19 cellular contexts compared by ENCODE assay signal in genomic region chr2:105785095-105785847, GRCh38. TPM values are rescaled to one million over a fixed set of nuclear protein-coding genes. Genes with fewer than 3 reads are reported as not detected.
A peak's percentile ranks its signal among the peaks of the same experiment; 100 is the strongest.
DNase-seq lines count a peak whose midpoint lies in the region; ATAC-seq, FAIRE-seq and TF ChIP-seq lines count a peak whose summit lies in the region.
"Had no signal": no experiment of that assay in that cellular context is flagged by ENCODE, and none has a peak within 500 bp of the region (broad histone marks: within the 10 kb centered on the region; RNA-seq: fewer than 3 reads in every experiment).

No MANE protein-coding gene starts in this region.

- no peak overlapping the region for H2AFZ ChIP-seq in HepG2 (ENCODE audit: low read length)
- H2AFZ ChIP-seq: neural progenitor cell had no signal

- H3K4me2 ChIP-seq in HepG2 (ENCODE audit: low read depth, low read length): no peak overlapping the region
- H3K4me2 ChIP-seq: neural progenitor cell, smooth muscle cell had no signal

- H3K9me3 ChIP-seq in HepG2 (ENCODE audit: low read length): no peaks in the 10 kb centered on the region
- no peaks in the 10 kb centered on the region for H3K9me3 ChIP-seq in right lobe of liver
- H3K9me3 ChIP-seq in vagina: no peaks in the 10 kb centered on the region

- H3K36me3 Mint-ChIP-seq in activated naive CD8-positive, alpha-beta T cell treated with anti-CD3 and anti-CD28 coated beads for 36 hours: peaks cover 38% of the 10 kb centered on the region

- DNase-seq in HepG2 (ENCODE audit: low spot score) (no peak), right lobe of liver (no peak), NCI-H2029 (lab: John Stamatoyannopoulos, UW) (peak; percentile 61), UCSD-AML1 (lab: John Stamatoyannopoulos, UW; ENCODE audit: unreplicated experiment) (no peak), vagina (ENCODE audit: extremely low spot score in 2 of 2) (no peak)
- DNase-seq in activated naive CD8-positive, alpha-beta T cell treated with anti-CD3 and anti-CD28 coated beads for 36 hours: no peak
- no peak for DNase-seq in stimulated activated CD4-positive, alpha-beta T cell treated with anti-CD3 and anti-CD28 coated beads, Interleukin-4, amount 100 ng/mL, for 4 hours
- DNase-seq: activated naive CD4-positive, alpha-beta T cell treated with Interleukin-2 at 50 U/mL for 16 hours; Calu3; GOT3; NCI-H1092 treated with DMSO at 0.1 percent for 48 hours; NCI-H774; OCI-M1; SIG-M5; stimulated activated CD4-positive, alpha-beta T cell treated with anti-CD3 and anti-CD28 coated beads, Interleukin-4, amount 100 ng/mL, for 1 hour; T-helper 1 cell had no signal

- H3K9ac ChIP-seq in HepG2 (ENCODE audit: insufficient read depth, low read depth, low read length): no peak overlapping the region
- H3K9ac ChIP-seq: neural progenitor cell had no signal

- H3K4me3 Mint-ChIP-seq in activated naive CD8-positive, alpha-beta T cell treated with anti-CD3 and anti-CD28 coated beads for 36 hours: no peak overlapping the region
- H3K4me3 Mint-ChIP-seq: neural progenitor cell had no signal

- H3K4me3 ChIP-seq in HepG2 (replicated peaks in 1 of 3; ENCODE audit: insufficient read depth in 1 of 3, low read depth in 2 of 3, low read length in 3 of 3): no peak overlapping the region
- no peak overlapping the region for H3K4me3 ChIP-seq in right lobe of liver
- H3K4me3 ChIP-seq in vagina: no peak overlapping the region
- H3K4me3 ChIP-seq: neural progenitor cell, smooth muscle cell had no signal

- TF ChIP-seq EP300 in HepG2 (IDR thresholded peaks at IDR 0.05; ENCODE audit: low read depth in 2 of 2, low read length in 2 of 2) (no peak), HepG2 (CRISPR knock-in tag; IDR thresholded peaks at IDR 0.05; ENCODE audit: borderline replicate concordance) (no peak)

- TF ChIP-seq RAD21 in HepG2 (CRISPR knock-in tag; IDR thresholded peaks at IDR 0.05): no peak

- TF ChIP-seq CTCF in HepG2 (CRISPR knock-in tag; IDR thresholded peaks at IDR 0.05): no peak
- TF ChIP-seq CTCF in right lobe of liver (IDR thresholded peaks at IDR 0.05): no peak
- TF ChIP-seq CTCF in vagina (IDR thresholded peaks at IDR 0.05): no peak

- intact Hi-C loops in HepG2 (cut with micrococcal nuclease; ENCODE audit: unreplicated experiment): no loop called here
- intact Hi-C loops in right lobe of liver (cut with DNase I): no loop called here
- intact Hi-C loops in vagina (cut with DNase I): no loop called here

- 96% methylated on average over 17 of the region's 17 CpGs for WGBS in HepG2 (ENCODE audit: low lambda C conversion rate)
- WGBS in right lobe of liver (ENCODE audit: insufficient coverage, low coverage, low lambda C conversion rate, missing lambda C conversion rate): 91% methylated on average over 13 of the region's 17 CpGs

- TF ChIP-seq POLR2A in HepG2 (IDR thresholded peaks at IDR 0.05; ENCODE audit: insufficient read depth in 1 of 2, low read depth in 2 of 2, low read length in 2 of 2): no peak
- TF ChIP-seq POLR2A in right lobe of liver (IDR thresholded peaks at IDR 0.05): no peak
- no peak for TF ChIP-seq POLR2A in vagina (IDR thresholded peaks at IDR 0.05)

- CTCF ChIA-PET in HepG2 (lab: Yijun Ruan, JAX; ENCODE audit: low intra/inter-chr PET ratio, low total read pairs): no interaction called here

- H3K27me3 Mint-ChIP-seq in activated naive CD8-positive, alpha-beta T cell treated with anti-CD3 and anti-CD28 coated beads for 36 hours: no peaks in the 10 kb centered on the region

- H3K4me1 ChIP-seq in HepG2 (ENCODE audit: insufficient read depth, low read length) (peaks cover 11% of the 10 kb centered on the region), right lobe of liver (no peaks in the 10 kb centered on the region), vagina (peaks cover 60% of the 10 kb centered on the region)

- POLR2A ChIA-PET in HepG2 (lab: Yijun Ruan, JAX): no interaction called here

- in situ Hi-C loops in HepG2 (cut with HindIII; ENCODE audit: extremely low pct_ligation_motif_present, low pct_unique_long_range_greater_than_20kb): no loop called here

- H3K27ac ChIP-seq in HepG2 (ENCODE audit: extremely low read length, insufficient read depth, low read length) (no peak overlapping the region), right lobe of liver (no peak overlapping the region), vagina (no peak overlapping the region)
- H3K27ac ChIP-seq: neural progenitor cell had no signal

- FAIRE-seq in HepG2 (lab: Jason Lieb, UNC): no peak
- FAIRE-seq: astrocyte had no signal

- H3K27me3 ChIP-seq in HepG2 (ENCODE audit: control insufficient read depth in 1 of 2, insufficient read depth in 2 of 2, low read length in 2 of 2): no peaks in the 10 kb centered on the region
- no peaks in the 10 kb centered on the region for H3K27me3 ChIP-seq in right lobe of liver
- no peaks in the 10 kb centered on the region for H3K27me3 ChIP-seq in vagina
- H3K27me3 ChIP-seq: neural progenitor cell had no signal

- H3K9me3 Mint-ChIP-seq in activated naive CD8-positive, alpha-beta T cell treated with anti-CD3 and anti-CD28 coated beads for 36 hours: no peaks in the 10 kb centered on the region
- H3K9me3 Mint-ChIP-seq: neural progenitor cell had no signal

- no TSS peak for BruUV-seq in HepG2 (replicated peaks; lab: Mats Ljungman, UMichigan)

- peaks cover 91% of the 10 kb centered on the region for H3K4me1 Mint-ChIP-seq in activated naive CD8-positive, alpha-beta T cell treated with anti-CD3 and anti-CD28 coated beads for 36 hours

- no peak for ATAC-seq in HepG2
- no peak for ATAC-seq in right lobe of liver

- H3K27ac Mint-ChIP-seq in activated naive CD8-positive, alpha-beta T cell treated with anti-CD3 and anti-CD28 coated beads for 36 hours: peak overlapping the region; percentile 88
- H3K27ac Mint-ChIP-seq: neural progenitor cell had no signal

- H4K20me1 ChIP-seq in HepG2 (ENCODE audit: insufficient read depth, low read length): no peaks in the 10 kb centered on the region

- peaks cover 4% of the 10 kb centered on the region for H3K79me2 ChIP-seq in HepG2 (ENCODE audit: insufficient read depth, low read length)

- 0 out of 5 replicates have a peak, but pooled peaks cover 2% of the 10 kb centered on the region in 2 experiments for H3K36me3 ChIP-seq in HepG2 (replicated peaks in 1 of 2; ENCODE audit: control insufficient read depth in 1 of 2, insufficient read depth in 2 of 2, low read length in 2 of 2)
- H3K36me3 ChIP-seq in right lobe of liver: no peaks in the 10 kb centered on the region
- no peaks in the 10 kb centered on the region for H3K36me3 ChIP-seq in vagina
- H3K36me3 ChIP-seq: neural progenitor cell had no signal

TF ChIP-seq in HepG2, 621 proteins besides CTCF, POLR2A, EP300 and RAD21:
- no peak for TF ChIP-seq PRDM4 (CRISPR knock-in tag; IDR thresholded peaks at IDR 0.05; ENCODE audit: borderline replicate concordance)
- TF ChIP-seq ZNF331 (CRISPR knock-in tag; IDR thresholded peaks at IDR 0.05): no peak
- 0 out of 2 replicates have a peak, but pooled peaks have one; percentile 25 for TF ChIP-seq PHF21A (CRISPR knock-in tag; IDR thresholded peaks at IDR 0.05)
- no peak for TF ChIP-seq PAWR (CRISPR knock-in tag; IDR thresholded peaks at IDR 0.05; ENCODE audit: borderline replicate concordance)
- no peak for TF ChIP-seq NFIC (IDR thresholded peaks at IDR 0.05; ENCODE audit: low read length)
- no peak for TF ChIP-seq NCOA2 (CRISPR knock-in tag; IDR thresholded peaks at IDR 0.05)

RNA-seq across cellular contexts. Expression of gene NCK2, which starts 40.6 kb away (rescaled TPM):
- 21.3 and 23.5 TPM in 2 replicates for total RNA-seq in HepG2 (2016; rRNA removed; fragmentation: Illumina TruSeq; extraction: Trizol)
- total RNA-seq in HepG2 (2016; cell fraction: cytosol; rRNA removed; fragmentation: Illumina TruSeq; extraction: Trizol; ENCODE audit: low read depth): 20.1 and 23.4 TPM in 2 replicates
- total RNA-seq in HepG2 (2016; cell fraction: insoluble cytoplasmic fraction; rRNA removed; fragmentation: Illumina TruSeq; extraction: Trizol): 17.9 and 25.3 TPM in 2 replicates
- total RNA-seq in HepG2 (2016; cell fraction: membrane; rRNA removed; fragmentation: Illumina TruSeq; extraction: Trizol): 50.5 and 50.9 TPM in 2 replicates
- 12.0 and 12.1 TPM in 2 replicates for total RNA-seq in HepG2 (2016; cell fraction: nucleus; rRNA removed; fragmentation: Illumina TruSeq; extraction: Trizol)
- polyA plus RNA-seq in HepG2 (2011; rRNA removed): 14.8 and 19.5 TPM in 2 replicates
- polyA plus RNA-seq in HepG2 (2011; cell fraction: cytosol; rRNA removed): 21.4 and 24.5 TPM in 2 replicates
- polyA plus RNA-seq in HepG2 (2011; cell fraction: nucleus; rRNA removed): 8.9 and 9.7 TPM in 2 replicates
- polyA plus RNA-seq in HepG2 (2012): 20.9 and 25.1 TPM in 2 replicates
- 30.8 and 31.3 TPM in 2 replicates for polyA plus RNA-seq in HepG2 (2016; cell fraction: cytosol; fragmentation: Illumina TruSeq; extraction: Trizol; ENCODE audit: low read depth)
- polyA plus RNA-seq in HepG2 (2016; cell fraction: insoluble cytoplasmic fraction; fragmentation: Illumina TruSeq; extraction: Trizol; ENCODE audit: low read depth): 24.5 and 29.7 TPM in 2 replicates
- polyA plus RNA-seq in HepG2 (2016; cell fraction: membrane; fragmentation: Illumina TruSeq; extraction: Trizol; ENCODE audit: low read depth): 53.4 and 56.8 TPM in 2 replicates
- polyA plus RNA-seq in HepG2 (2016; cell fraction: nucleus; fragmentation: Illumina TruSeq; extraction: Trizol; ENCODE audit: insufficient read depth, low read depth): 18.9 and 21.5 TPM in 2 replicates
- 4.0 and 18.1 TPM in 2 replicates for polyA minus RNA-seq in HepG2 (2011; rRNA and poly(A)+ RNA removed; ENCODE audit: low replicate concordance)
- polyA minus RNA-seq in HepG2 (2011; cell fraction: cytosol; rRNA and poly(A)+ RNA removed): 9.8 and 11.4 TPM in 2 replicates
- 9.0 and 11.7 TPM in 2 replicates for polyA minus RNA-seq in HepG2 (2011; cell fraction: nucleus; rRNA and poly(A)+ RNA removed)
- 10 to 100 TPM in 1 of 6 experiments, 1 to 10 TPM in 5; 4.8 to 11.7 (median 7.1) TPM for total RNA-seq in right lobe of liver
- total RNA-seq in activated naive CD8-positive, alpha-beta T cell treated with anti-CD3 and anti-CD28 coated beads for 36 hours: 10 to 100 TPM; 76.1 to 78.1 TPM
- 45.9 TPM for total RNA-seq in vagina
